ENCODE assay signal across 1 cellular context in genomic region chr14:94173471-94173884, GRCh38.
TF ChIP-seq lines count a peak whose summit lies in the region.

No MANE protein-coding gene starts in this region.

TF ChIP-seq in liver, 16 proteins besides CTCF, POLR2A, EP300 and RAD21 (continued from another document):
- no peak for TF ChIP-seq ATF3 (IDR thresholded peaks at IDR 0.05)
TF ChIP-seq in liver: peak in this region for 0.
